Comparison of ENCODE assay signal across 8 cellular contexts in genomic region chr2:66574701-66575624, GRCh38.
DNase-seq lines count a peak whose midpoint lies in the region; ATAC-seq and TF ChIP-seq lines count a peak whose summit lies in the region.

No MANE protein-coding gene starts in this region.

- no peaks in the 10 kb centered on the region for H3K9me3 Mint-ChIP-seq in HFFc6

- no peak overlapping the region; the same call in none of the 2 replicates for H3K27ac Mint-ChIP-seq in HFFc6

- peaks cover 86% of the 10 kb centered on the region for H3K4me1 Mint-ChIP-seq in HFFc6 (ENCODE audit: low read depth)

- peaks cover 15% of the 10 kb centered on the region for H3K36me3 Mint-ChIP-seq in HFFc6 (ENCODE audit: low read depth)

- H3K27me3 Mint-ChIP-seq in HFFc6 (ENCODE audit: insufficient read depth): peaks cover 24% of the 10 kb centered on the region

- no peak overlapping the region; the same call in 1 of the 2 replicates for H3K4me3 Mint-ChIP-seq in HFFc6

- peaks cover 14% of the 10 kb centered on the region for H3K4me1 ChIP-seq in skeletal muscle satellite cell (ENCODE audit: control insufficient read depth, insufficient read depth, low read length)

- DNase-seq in AG08396 (ENCODE audit: low spot score) (peak; percentile 80), HFFc6 (peak; percentile 76), NCI-H774 (lab: John Stamatoyannopoulos, UW) (peak; percentile 84), caudate nucleus (lab: John Stamatoyannopoulos, UW) (peak in 51 of 61 donors; percentile 22 to 84 (median 62)), islet precursor cell (peak; percentile 92)
- DNase-seq in stimulated activated CD4-positive, alpha-beta T cell treated with anti-CD3 and anti-CD28 coated beads, Interleukin-4, amount 100 ng/mL, for 24 hours: no peak

- H3K27ac ChIP-seq in caudate nucleus (ENCODE audit: low read depth, low read length): peak overlapping the region; percentile 63

- peak overlapping the region; percentile 63 for H3K9ac ChIP-seq in skeletal muscle satellite cell (ENCODE audit: low read depth, low read length)

- peak overlapping the region; percentile 73 for H3K4me3 ChIP-seq in skeletal muscle satellite cell (ENCODE audit: low read length)

- H3K27me3 ChIP-seq in skeletal muscle satellite cell (ENCODE audit: control insufficient read depth, insufficient read depth, low read length): peaks cover 37% of the 10 kb centered on the region

- no peaks in the 10 kb centered on the region for H3K36me3 ChIP-seq in skeletal muscle satellite cell (ENCODE audit: insufficient read depth, low read length)

- peak overlapping the region; percentile 92 for H3K4me2 ChIP-seq in skeletal muscle satellite cell (ENCODE audit: low read length)

- H3K9me3 ChIP-seq in skeletal muscle satellite cell (replicated peaks; ENCODE audit: low read length): no peaks in the 10 kb centered on the region

- ATAC-seq in HG03342 (IDR thresholded peaks at IDR 0.05; ENCODE audit: unreplicated experiment): no peak

- TF ChIP-seq CTCF in HFFc6 (IDR thresholded peaks at IDR 0.05): peak; percentile 55
